In genomic region chr2:224369028-224369632, GRCh38 we compare ENCODE assay signal across 8 cellular contexts. TPM values are rescaled to one million over a fixed set of nuclear protein-coding genes. Genes with fewer than 3 reads are reported as not detected.
DNase-seq lines count a peak whose midpoint lies in the region; ATAC-seq and TF ChIP-seq lines count a peak whose summit lies in the region.

No MANE protein-coding gene starts in this region.

- H3K27ac ChIP-seq in CD4-positive, alpha-beta T cell (ENCODE audit: low read depth, low read length) = no peak overlapping the region
- no peak overlapping the region for H3K27ac ChIP-seq in lower lobe of right lung
- no peak overlapping the region for H3K27ac ChIP-seq in effector memory CD4-positive, alpha-beta T cell (ENCODE audit: insufficient read depth, low read length, poor library complexity, severe bottlenecking)

- no peaks in the 10 kb centered on the region for H3K4me1 ChIP-seq in lower lobe of right lung
- H3K4me1 ChIP-seq in effector memory CD4-positive, alpha-beta T cell (ENCODE audit: control insufficient read depth, insufficient read depth, low read length, poor library complexity, severe bottlenecking) = no peaks in the 10 kb centered on the region

- TF ChIP-seq CTCF in CD4-positive, alpha-beta T cell (IDR thresholded peaks at IDR 0.05) = peak; percentile 75
- TF ChIP-seq CTCF in MCF 10A (IDR thresholded peaks at IDR 0.05; ENCODE audit: unreplicated experiment) (peak; percentile 61), lower lobe of right lung (IDR thresholded peaks at IDR 0.05) (peak; percentile 67)

- no peak for DNase-seq in CD4-positive, alpha-beta T cell
- peak; percentile 33 for DNase-seq in NCI-H345 (lab: John Stamatoyannopoulos, UW)
- peak; percentile 66 for DNase-seq in MCF 10A (ENCODE audit: unreplicated experiment)
- no peak for DNase-seq in lower lobe of right lung
- no peak for DNase-seq in islet precursor cell
- no peak for DNase-seq in effector memory CD4-positive, alpha-beta T cell
- no peak for DNase-seq in activated CD4-positive, alpha-beta memory T cell treated with anti-CD3 and anti-CD28 coated beads, Interleukin-2, amount 10 ng/mL, durations not matched to agents 7 days and 5 days

- no peak overlapping the region for H3K4me3 Mint-ChIP-seq in CD4-positive, alpha-beta T cell
- no peak overlapping the region for H3K4me3 Mint-ChIP-seq in MCF 10A (ENCODE audit: unreplicated experiment)
- no peak overlapping the region for H3K4me3 Mint-ChIP-seq in activated CD4-positive, alpha-beta memory T cell treated with anti-CD3 and anti-CD28 coated beads, Interleukin-2, amount 10 ng/mL, durations not matched to agents 7 days and 5 days

- H3K36me3 Mint-ChIP-seq in CD4-positive, alpha-beta T cell (ENCODE audit: low read depth) = no peaks in the 10 kb centered on the region
- H3K36me3 Mint-ChIP-seq in MCF 10A (ENCODE audit: insufficient read depth, unreplicated experiment) = no peaks in the 10 kb centered on the region
- H3K36me3 Mint-ChIP-seq in activated CD4-positive, alpha-beta memory T cell treated with anti-CD3 and anti-CD28 coated beads, Interleukin-2, amount 10 ng/mL, durations not matched to agents 7 days and 5 days (ENCODE audit: low read depth) = no peaks in the 10 kb centered on the region

- ATAC-seq in CD4-positive, alpha-beta T cell (ENCODE audit: poor library complexity) = no peak
- ATAC-seq in GM19351 (IDR thresholded peaks at IDR 0.05; ENCODE audit: unreplicated experiment) = peak; percentile 60
- ATAC-seq in lower lobe of right lung = peak; percentile 59 to 65

- H3K27me3 ChIP-seq in CD4-positive, alpha-beta T cell (ENCODE audit: control insufficient read depth, insufficient read depth, low read length) = no peaks in the 10 kb centered on the region
- H3K27me3 ChIP-seq in lower lobe of right lung (ENCODE audit: low read depth) = no peaks in the 10 kb centered on the region
- H3K27me3 ChIP-seq in effector memory CD4-positive, alpha-beta T cell (replicated peaks; ENCODE audit: control insufficient read depth, insufficient read depth, low read length, poor library complexity, severe bottlenecking) = no peaks in the 10 kb centered on the region

- H3K4me1 Mint-ChIP-seq in CD4-positive, alpha-beta T cell (ENCODE audit: low read depth) = no peaks in the 10 kb centered on the region
- H3K4me1 Mint-ChIP-seq in MCF 10A (ENCODE audit: insufficient read depth, unreplicated experiment) = peaks cover 6% of the 10 kb centered on the region
- H3K4me1 Mint-ChIP-seq in activated CD4-positive, alpha-beta memory T cell treated with anti-CD3 and anti-CD28 coated beads, Interleukin-2, amount 10 ng/mL, durations not matched to agents 7 days and 5 days = no peaks in the 10 kb centered on the region

- H3K9me3 ChIP-seq in CD4-positive, alpha-beta T cell (ENCODE audit: control insufficient read depth, low read length) = no peaks in the 10 kb centered on the region
- no peaks in the 10 kb centered on the region for H3K9me3 ChIP-seq in lower lobe of right lung
- no peaks in the 10 kb centered on the region for H3K9me3 ChIP-seq in effector memory CD4-positive, alpha-beta T cell (ENCODE audit: control insufficient read depth, low read length)

- BruUV-seq in MCF 10A (replicated peaks; lab: Mats Ljungman, UMichigan) = no TSS peak

- H3K27ac Mint-ChIP-seq in CD4-positive, alpha-beta T cell = no peak overlapping the region
- no peak overlapping the region for H3K27ac Mint-ChIP-seq in MCF 10A (ENCODE audit: low read depth, unreplicated experiment)
- no peak overlapping the region for H3K27ac Mint-ChIP-seq in activated CD4-positive, alpha-beta memory T cell treated with anti-CD3 and anti-CD28 coated beads, Interleukin-2, amount 10 ng/mL, durations not matched to agents 7 days and 5 days

- no peaks in the 10 kb centered on the region for H3K27me3 Mint-ChIP-seq in CD4-positive, alpha-beta T cell
- no peaks in the 10 kb centered on the region for H3K27me3 Mint-ChIP-seq in MCF 10A (ENCODE audit: insufficient read depth, unreplicated experiment)
- H3K27me3 Mint-ChIP-seq in activated CD4-positive, alpha-beta memory T cell treated with anti-CD3 and anti-CD28 coated beads, Interleukin-2, amount 10 ng/mL, durations not matched to agents 7 days and 5 days = peaks cover 6% of the 10 kb centered on the region

- no peaks in the 10 kb centered on the region for H3K9me3 Mint-ChIP-seq in CD4-positive, alpha-beta T cell
- no peaks in the 10 kb centered on the region for H3K9me3 Mint-ChIP-seq in MCF 10A (ENCODE audit: unreplicated experiment)
- H3K9me3 Mint-ChIP-seq in activated CD4-positive, alpha-beta memory T cell treated with anti-CD3 and anti-CD28 coated beads, Interleukin-2, amount 10 ng/mL, durations not matched to agents 7 days and 5 days = no peaks in the 10 kb centered on the region

- H3K4me3 ChIP-seq in lower lobe of right lung = no peak overlapping the region
- H3K4me3 ChIP-seq in effector memory CD4-positive, alpha-beta T cell (ENCODE audit: insufficient read depth, low read depth, low read length, poor library complexity, severe bottlenecking) = no peak overlapping the region

- no peaks in the 10 kb centered on the region for H3K36me3 ChIP-seq in lower lobe of right lung
- no peaks in the 10 kb centered on the region for H3K36me3 ChIP-seq in effector memory CD4-positive, alpha-beta T cell (ENCODE audit: control insufficient read depth, insufficient read depth, low read length)

- POLR2A ChIA-PET in CD4-positive, alpha-beta T cell (lab: Charles Lee) = no interaction called here
- POLR2A ChIA-PET in MCF 10A (lab: Yijun Ruan, JAX) = no interaction called here
- POLR2A ChIA-PET in activated CD4-positive, alpha-beta memory T cell treated with anti-CD3 and anti-CD28 coated beads, Interleukin-2, amount 10 ng/mL, durations not matched to agents 7 days and 5 days (lab: Charles Lee) = interaction anchor here (1.2 kb wide), 1 partner anchor 217 kb away, joined by 3 read pairs; the partner anchor contains the start of gene CUL3

- CTCF ChIA-PET in CD4-positive, alpha-beta T cell (lab: Charles Lee) = interaction anchor here (1.0 to 1.3 kb wide), 4 partner anchors 10 to 398 kb away, joined by 3 to 5 read pairs (median 3); no protein-coding TSS in a partner anchor
- CTCF ChIA-PET in MCF 10A (lab: Yijun Ruan, JAX) = interaction anchor here (0.5 to 5.1 kb wide), 46 partner anchors 8 to 1671 kb away, joined by 3 to 31 read pairs (median 4); no protein-coding TSS in a partner anchor
- CTCF ChIA-PET in activated CD4-positive, alpha-beta memory T cell treated with anti-CD3 and anti-CD28 coated beads, Interleukin-2, amount 10 ng/mL, durations not matched to agents 7 days and 5 days (lab: Charles Lee) = interaction anchor here (0.5 to 3.2 kb wide), 13 partner anchors 8 to 399 kb away, joined by 3 to 13 read pairs (median 6); partner anchors contain the start of gene FAM124B

- intact Hi-C loops in CD4-positive, alpha-beta T cell (cut with DNase I, micrococcal nuclease) = loop anchor here (1.0 to 5.0 kb wide), 3 partner anchors 398 to 1397 kb away; no protein-coding TSS in a partner anchor
- intact Hi-C loops in MCF 10A (cut with micrococcal nuclease) (loop anchor here (1.0 kb wide), 1 partner anchor 399 kb away; no protein-coding TSS in a partner anchor), lower lobe of right lung (cut with DNase I) (no loop called here)

RNA-seq across cellular contexts. Expression of gene FAM124B, which starts 32.8 kb away (rescaled TPM):
- 1 to 10 TPM; 1.1 to 1.3 TPM for total RNA-seq in CD4-positive, alpha-beta T cell
- total RNA-seq in MCF 10A (2022) (not detected in 2 replicates), lower lobe of right lung (4.8 TPM)
- 1 to 10 TPM; 1.2 to 2.1 TPM for total RNA-seq in activated CD4-positive, alpha-beta memory T cell treated with anti-CD3 and anti-CD28 coated beads, Interleukin-2, amount 10 ng/mL, durations not matched to agents 7 days and 5 days

Comparison
In these comparisons a context has a peak if more than half of its experiments do, and no peak if none do; other contexts are left out.
1. DNase-seq: peak in NCI-H345 (single experiment) and MCF 10A (single experiment); none in CD4-positive, alpha-beta T cell (0 of 10), lower lobe of right lung (single experiment), islet precursor cell (single experiment), effector memory CD4-positive, alpha-beta T cell (0 of 3) and activated CD4-positive, alpha-beta memory T cell treated with anti-CD3 and anti-CD28 coated beads, Interleukin-2, amount 10 ng/mL, durations not matched to agents 7 days and 5 days (single experiment).
2. Peak in every context shown above with its lines, with median percentiles within 50 percentile points of each other: CTCF ChIP-seq.